ENCODE assay signal across 1 cellular context in the genomic region with DNA sequence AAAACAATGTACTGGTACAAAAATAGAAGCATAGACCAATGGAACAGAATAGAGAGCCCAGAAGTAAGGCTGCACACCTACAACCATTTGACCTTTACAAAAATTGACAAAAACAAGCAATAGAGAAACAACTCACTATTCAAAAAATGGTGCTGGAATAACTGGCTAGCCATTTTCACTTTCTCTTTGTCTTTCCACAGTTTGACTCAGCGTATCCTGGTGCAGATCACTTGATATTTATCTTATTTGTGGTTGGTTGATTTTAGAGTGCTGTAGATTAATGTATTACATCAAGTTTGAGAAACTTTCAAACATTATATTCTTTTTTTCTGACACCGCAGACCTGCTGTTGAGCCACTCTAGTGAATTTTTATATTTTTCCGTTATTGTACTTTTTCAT.
TF ChIP-seq lines count a peak whose summit lies in the region.

No MANE protein-coding gene starts in this region.

TF ChIP-seq in SK-N-SH, 30 proteins besides CTCF, POLR2A, EP300 and RAD21 (continued from another document):
- TF ChIP-seq, protein P1, sequence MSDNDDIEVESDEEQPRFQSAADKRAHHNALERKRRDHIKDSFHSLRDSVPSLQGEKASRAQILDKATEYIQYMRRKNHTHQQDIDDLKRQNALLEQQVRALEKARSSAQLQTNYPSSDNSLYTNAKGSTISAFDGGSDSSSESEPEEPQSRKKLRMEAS (IDR thresholded peaks at IDR 0.05; ENCODE audit: low read depth) = no peak
- TF ChIP-seq TCF12 (IDR thresholded peaks at IDR 0.05) = no peak
- TF ChIP-seq ELF1 (IDR thresholded peaks at IDR 0.05) = no peak
- no peak for TF ChIP-seq FOXJ3 (CRISPR knock-in tag; IDR thresholded peaks at IDR 0.05)
- TF ChIP-seq GABPA (IDR thresholded peaks at IDR 0.05; ENCODE audit: low read depth) = no peak
- no peak for TF ChIP-seq YY1 (IDR thresholded peaks at IDR 0.05; ENCODE audit: low read depth)
- TF ChIP-seq SIN3A (IDR thresholded peaks at IDR 0.05; ENCODE audit: borderline replicate concordance, low read depth, low read length) = no peak
- TF ChIP-seq RXRA (IDR thresholded peaks at IDR 0.05; ENCODE audit: borderline replicate concordance, low read depth) = no peak
- no peak for TF ChIP-seq MEF2A (IDR thresholded peaks at IDR 0.05; ENCODE audit: borderline replicate concordance, low read depth)
- TF ChIP-seq, protein P2, sequence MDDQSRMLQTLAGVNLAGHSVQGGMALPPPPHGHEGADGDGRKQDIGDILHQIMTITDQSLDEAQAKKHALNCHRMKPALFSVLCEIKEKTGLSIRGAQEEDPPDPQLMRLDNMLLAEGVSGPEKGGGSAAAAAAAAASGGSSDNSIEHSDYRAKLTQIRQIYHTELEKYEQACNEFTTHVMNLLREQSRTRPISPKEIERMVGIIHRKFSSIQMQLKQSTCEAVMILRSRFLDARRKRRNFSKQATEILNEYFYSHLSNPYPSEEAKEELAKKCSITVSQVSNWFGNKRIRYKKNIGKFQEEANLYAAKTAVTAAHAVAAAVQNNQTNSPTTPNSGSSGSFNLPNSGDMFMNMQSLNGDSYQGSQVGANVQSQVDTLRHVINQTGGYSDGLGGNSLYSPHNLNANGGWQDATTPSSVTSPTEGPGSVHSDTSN (IDR thresholded peaks at IDR 0.05) = no peak
- TF ChIP-seq, protein P3, sequence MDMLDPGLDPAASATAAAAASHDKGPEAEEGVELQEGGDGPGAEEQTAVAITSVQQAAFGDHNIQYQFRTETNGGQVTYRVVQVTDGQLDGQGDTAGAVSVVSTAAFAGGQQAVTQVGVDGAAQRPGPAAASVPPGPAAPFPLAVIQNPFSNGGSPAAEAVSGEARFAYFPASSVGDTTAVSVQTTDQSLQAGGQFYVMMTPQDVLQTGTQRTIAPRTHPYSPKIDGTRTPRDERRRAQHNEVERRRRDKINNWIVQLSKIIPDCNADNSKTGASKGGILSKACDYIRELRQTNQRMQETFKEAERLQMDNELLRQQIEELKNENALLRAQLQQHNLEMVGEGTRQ (IDR thresholded peaks at IDR 0.05; ENCODE audit: borderline replicate concordance, low read depth, low read length) = no peak
